Comparison of ENCODE assay signal across 10 cellular contexts in the genomic region with DNA sequence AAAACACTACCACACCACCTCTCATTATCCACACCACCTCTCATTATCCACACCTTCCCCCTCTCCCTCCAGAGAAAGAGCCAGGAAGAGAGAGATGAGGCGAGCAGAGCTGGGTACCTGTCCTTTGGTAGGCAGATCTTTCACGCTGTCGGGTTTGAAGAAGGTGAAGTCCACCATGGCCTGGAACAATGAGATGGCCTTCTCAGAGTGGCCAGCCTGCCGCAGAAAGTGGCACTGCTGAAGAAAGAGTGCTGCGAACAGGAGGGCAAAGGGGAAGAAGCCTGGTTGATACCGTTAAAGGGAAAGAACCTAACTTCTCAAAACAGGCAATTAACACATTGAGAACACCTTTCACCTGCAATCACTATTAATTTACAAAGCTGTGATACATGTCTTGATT. TPM values are rescaled to one million over a fixed set of nuclear protein-coding genes. Genes with fewer than 3 reads are reported as not detected.
DNase-seq lines count a peak whose midpoint lies in the region; ATAC-seq and TF ChIP-seq lines count a peak whose summit lies in the region.
"Had no signal": no experiment of that assay in that cellular context is flagged by ENCODE, and none has a peak within 500 bp of the region (broad histone marks: within the 10 kb centered on the region; RNA-seq: fewer than 3 reads in every experiment).

No MANE protein-coding gene starts in this region.

- no peak overlapping the region for H3K4me3 Mint-ChIP-seq in activated naive CD8-positive, alpha-beta T cell treated with anti-CD3 and anti-CD28 coated beads, Interleukin-2, amount 10 ng/mL, durations not matched to agents 7 days and 5 days
- H3K4me3 Mint-ChIP-seq: B cell had no signal

- no peak for ATAC-seq in heart right ventricle
- ATAC-seq in Right ventricle myocardium inferior = no peak
- ATAC-seq in activated naive CD8-positive, alpha-beta T cell treated with anti-CD3 and anti-CD28 coated beads, Interleukin-2, amount 10 ng/mL, durations not matched to agents 7 days and 5 days (ENCODE audit: low read depth) = peak; percentile 9

- intact Hi-C loops in heart right ventricle (cut with DNase I) (loop anchor here in 9 of 10 donors (2.0 to 10.0 kb wide), 12 partner anchors 94 to 601 kb away; a partner anchor contains a TSS), Right ventricle myocardium inferior (cut with DNase I) (loop anchor here (2.0 to 10.0 kb wide), 4 partner anchors 98 to 594 kb away; no protein-coding TSS in a partner anchor), tibial artery (cut with DNase I; ENCODE audit: low total_unique reads) (loop anchor here (5.0 to 10.0 kb wide), 4 partner anchors 94 to 456 kb away; a partner anchor contains a TSS)

- H3K4me1 Mint-ChIP-seq in activated naive CD8-positive, alpha-beta T cell treated with anti-CD3 and anti-CD28 coated beads, Interleukin-2, amount 10 ng/mL, durations not matched to agents 7 days and 5 days = peaks cover 11% of the 10 kb centered on the region

- H3K36me3 ChIP-seq in heart right ventricle (peaks cover 0 to 80% (median 9%) of the 10 kb centered on the region in 9 donors), tibial artery (peaks cover 11 to 75% (median 23%) of the 10 kb centered on the region in 3 donors)

- H3K27me3 ChIP-seq in heart right ventricle (no peaks in the 10 kb centered on the region), tibial artery (no peaks in the 10 kb centered on the region)

- H3K9me3 Mint-ChIP-seq in activated naive CD8-positive, alpha-beta T cell treated with anti-CD3 and anti-CD28 coated beads, Interleukin-2, amount 10 ng/mL, durations not matched to agents 7 days and 5 days = no peaks in the 10 kb centered on the region

- H3K27ac ChIP-seq in heart right ventricle (peak overlapping the region in 7 of 10 donors; percentile 17 to 74 (median 61)), tibial artery (peak overlapping the region; percentile 65 to 70)

- WGBS in heart right ventricle, 2 donors = 78 to 81% methylated on average over 6 of the region's 6 CpGs

- TF ChIP-seq CTCF in heart right ventricle (IDR thresholded peaks at IDR 0.05) = no peak
- no peak for TF ChIP-seq CTCF in tibial artery (IDR thresholded peaks at IDR 0.05)

- H3K27me3 Mint-ChIP-seq in activated naive CD8-positive, alpha-beta T cell treated with anti-CD3 and anti-CD28 coated beads, Interleukin-2, amount 10 ng/mL, durations not matched to agents 7 days and 5 days = no peaks in the 10 kb centered on the region
- H3K27me3 Mint-ChIP-seq: B cell had no signal

- H3K4me3 ChIP-seq in heart right ventricle (peak overlapping the region in 1 of 10 donors; percentile 11), tibial artery (no peak overlapping the region)

- peaks cover 5 to 50% (median 22%) of the 10 kb centered on the region in 9 donors for H3K4me1 ChIP-seq in heart right ventricle
- H3K4me1 ChIP-seq in tibial artery = peaks cover 0 to 30% (median 10%) of the 10 kb centered on the region in 4 donors

- DNase-seq in heart right ventricle (no peak), Right ventricle myocardium inferior (ENCODE audit: missing footprints) (no peak), midbrain (lab: John Stamatoyannopoulos, UW) (peak; percentile 44), tibial artery (no peak), medulla oblongata (ENCODE audit: extremely low spot score) (no peak), NCI-H2196 (lab: John Stamatoyannopoulos, UW; ENCODE audit: unreplicated experiment) (no peak), MV-4-11 (lab: John Stamatoyannopoulos, UW) (no peak)
- no peak for DNase-seq in activated naive CD8-positive, alpha-beta T cell treated with anti-CD3 and anti-CD28 coated beads, Interleukin-2, amount 10 ng/mL, durations not matched to agents 7 days and 5 days
- DNase-seq: activated CD4-positive, CD25-positive, alpha-beta regulatory T cell treated with anti-CD3 and anti-CD28 coated beads, Interleukin-2, amount 50 U/mL, for 72 hours had no signal

- H3K27ac Mint-ChIP-seq in activated naive CD8-positive, alpha-beta T cell treated with anti-CD3 and anti-CD28 coated beads, Interleukin-2, amount 10 ng/mL, durations not matched to agents 7 days and 5 days = peak overlapping the region; percentile 92
- H3K27ac Mint-ChIP-seq: B cell had no signal

- H3K36me3 Mint-ChIP-seq in activated naive CD8-positive, alpha-beta T cell treated with anti-CD3 and anti-CD28 coated beads, Interleukin-2, amount 10 ng/mL, durations not matched to agents 7 days and 5 days = peaks cover 15% of the 10 kb centered on the region

- POLR2A ChIA-PET in activated naive CD8-positive, alpha-beta T cell treated with anti-CD3 and anti-CD28 coated beads, Interleukin-2, amount 10 ng/mL, durations not matched to agents 7 days and 5 days (lab: Charles Lee) = interaction anchor here (0.8 to 1.4 kb wide), 2 partner anchors 98 to 101 kb away, joined by 3 read pairs; no protein-coding TSS in a partner anchor

- no peaks in the 10 kb centered on the region for H3K9me3 ChIP-seq in heart right ventricle
- no peaks in the 10 kb centered on the region for H3K9me3 ChIP-seq in tibial artery

RNA-seq across cellular contexts. Expression of a gene that starts 30.6 kb away (rescaled TPM):
- total RNA-seq in heart right ventricle (10 to 100 TPM; 11.2 to 16.7 (median 13.5) TPM), Right ventricle myocardium inferior (11.2 TPM)
- 10 to 100 TPM in 1 of 2 donors, 1 to 10 TPM in 1; 4.3 to 15.9 TPM for polyA plus RNA-seq in heart right ventricle
- total RNA-seq in activated naive CD8-positive, alpha-beta T cell treated with anti-CD3 and anti-CD28 coated beads, Interleukin-2, amount 10 ng/mL, durations not matched to agents 7 days and 5 days = 10 to 100 TPM; 25.4 TPM

RNA-seq across cellular contexts. Expression of a gene that starts 44.8 kb away (rescaled TPM):
- total RNA-seq in heart right ventricle (100 to 1,000 TPM; 107 to 149 (median 127) TPM), Right ventricle myocardium inferior (125 TPM)
- polyA plus RNA-seq in heart right ventricle = 100 to 1,000 TPM; 195 to 226 TPM
- total RNA-seq in activated naive CD8-positive, alpha-beta T cell treated with anti-CD3 and anti-CD28 coated beads, Interleukin-2, amount 10 ng/mL, durations not matched to agents 7 days and 5 days = 10 to 100 TPM; 71.2 to 75.2 TPM
